Comparison of ENCODE assay signal across 19 cellular contexts in the genomic region with DNA sequence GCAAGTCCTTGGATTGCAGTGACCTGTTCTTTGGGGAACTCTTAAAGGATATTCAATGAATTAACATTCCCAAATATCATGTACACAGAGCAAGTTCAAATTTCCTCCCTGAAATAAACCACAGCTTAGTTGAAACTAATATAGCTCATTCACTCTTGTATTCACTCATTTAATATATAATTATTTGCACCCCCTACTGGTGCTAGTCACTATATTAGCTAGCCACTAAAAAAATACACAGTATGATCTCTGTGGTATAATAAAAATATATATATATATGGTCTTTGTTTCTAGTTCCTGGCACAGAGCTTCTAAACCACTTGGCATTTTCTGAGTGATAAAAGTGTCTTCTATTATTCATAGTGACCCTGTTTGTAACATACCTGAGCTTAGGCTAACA.
A peak's percentile ranks its signal among the peaks of the same experiment; 100 is the strongest.
DNase-seq lines count a peak whose midpoint lies in the region; ATAC-seq, FAIRE-seq and TF ChIP-seq lines count a peak whose summit lies in the region.
"Had no signal": no experiment of that assay in that cellular context is flagged by ENCODE, and none has a peak within 500 bp of the region (broad histone marks: within the 10 kb centered on the region; RNA-seq: fewer than 3 reads in every experiment).

No MANE protein-coding gene starts in this region.

- intact Hi-C loops in GM12878 (cut with micrococcal nuclease; ENCODE audit: unreplicated experiment) = no loop called here
- intact Hi-C loops in testis (cut with DNase I; ENCODE audit: low total_unique reads) = no loop called here
- intact Hi-C loops in naive thymus-derived CD4-positive, alpha-beta T cell (cut with micrococcal nuclease) = no loop called here

- peaks cover 0 to 3% (median 0%) of the 10 kb centered on the region in 11 donors for H3K9me3 Mint-ChIP-seq in naive thymus-derived CD4-positive, alpha-beta T cell
- H3K9me3 Mint-ChIP-seq: stimulated activated naive B cell treated with anti-CD40 and anti-IgM and Interleukin-4, amounts not matched to agents 10 μg/mL and 1 μg/mL and 100 μg/mL, for 72 hours had no signal

- H3K4me3 Mint-ChIP-seq in naive thymus-derived CD4-positive, alpha-beta T cell = no peak overlapping the region
- H3K4me3 Mint-ChIP-seq: activated naive CD8-positive, alpha-beta T cell; CD14-positive monocyte; stimulated activated naive B cell treated with anti-CD40 and anti-IgM and Interleukin-4, amounts not matched to agents 10 μg/mL and 1 μg/mL and 100 μg/mL, for 72 hours had no signal

- H3K27me3 ChIP-seq in Karpas-422 (ENCODE audit: low read length) = no peaks in the 10 kb centered on the region
- no peaks in the 10 kb centered on the region for H3K27me3 ChIP-seq in GM12878 (replicated peaks in 1 of 2; ENCODE audit: control insufficient read depth in 2 of 2, insufficient read depth in 2 of 2, low read length in 1 of 2)
- H3K27me3 ChIP-seq in hepatocyte = no peaks in the 10 kb centered on the region
- no peaks in the 10 kb centered on the region for H3K27me3 ChIP-seq in testis
- no peaks in the 10 kb centered on the region for H3K27me3 ChIP-seq in naive thymus-derived CD4-positive, alpha-beta T cell (ENCODE audit: control insufficient read depth in 2 of 2, insufficient read depth in 2 of 2, low read length in 2 of 2)
- H3K27me3 ChIP-seq: SJSA1, uterus had no signal

- H3K36me3 Mint-ChIP-seq in naive thymus-derived CD4-positive, alpha-beta T cell = peaks cover 0 to 4% (median 0%) of the 10 kb centered on the region in 5 donors
- H3K36me3 Mint-ChIP-seq: CD14-positive monocyte; stimulated activated naive B cell treated with anti-CD40 and anti-IgM and Interleukin-4, amounts not matched to agents 10 μg/mL and 1 μg/mL and 100 μg/mL, for 72 hours had no signal

- H3K4me3 ChIP-seq in Karpas-422 (ENCODE audit: low read length) (no peak overlapping the region), GM12878 (no peak overlapping the region), hepatocyte (no peak overlapping the region), testis (no peak overlapping the region)
- H3K4me3 ChIP-seq in naive thymus-derived CD4-positive, alpha-beta T cell (ENCODE audit: low read length) = no peak overlapping the region
- H3K4me3 ChIP-seq: SJSA1, uterus had no signal

- H4K20me1 ChIP-seq in Karpas-422 (ENCODE audit: insufficient read depth, low read depth, low read length) (no peaks in the 10 kb centered on the region), GM12878 (ENCODE audit: control insufficient read depth, insufficient read depth) (no peaks in the 10 kb centered on the region), hepatocyte (ENCODE audit: insufficient read depth, poor library complexity, severe bottlenecking) (no peaks in the 10 kb centered on the region)

- H3K9ac ChIP-seq in Karpas-422 (ENCODE audit: low read length) (no peak overlapping the region), GM12878 (ENCODE audit: control insufficient read depth, insufficient read depth, low read length) (no peak overlapping the region)
- H3K9ac ChIP-seq: parathyroid adenoma had no signal

- peak; percentile 52 for TF ChIP-seq CTCF in C4-2B (conservative IDR thresholded peaks at IDR 0.05)
- no peak for TF ChIP-seq CTCF in GM12878 (IDR thresholded peaks at IDR 0.05 in 2 of 3, conservative IDR thresholded peaks at IDR 0.05 in 1 of 3; ENCODE audit: control insufficient read depth in 2 of 3, extremely low read depth in 1 of 3, insufficient read depth in 1 of 3, low read depth in 3 of 3, low read length in 3 of 3)
- peak; percentile 18 for TF ChIP-seq CTCF in hepatocyte (IDR thresholded peaks at IDR 0.05; ENCODE audit: poor library complexity)
- no peak for TF ChIP-seq CTCF in testis (IDR thresholded peaks at IDR 0.05)

- CTCF ChIA-PET in GM12878 (lab: Yijun Ruan, JAX) = no interaction called here
- CTCF ChIA-PET in naive thymus-derived CD4-positive, alpha-beta T cell (lab: Charles Lee) = interaction anchor here (0.6 kb wide), 1 partner anchor 64 kb away, joined by 3 read pairs; no protein-coding TSS in a partner anchor

- POLR2A ChIA-PET in GM12878 (lab: Charles Lee) = no interaction called here
- POLR2A ChIA-PET in naive thymus-derived CD4-positive, alpha-beta T cell (lab: Charles Lee) = no interaction called here

- no peak for TF ChIP-seq EP300 in GM12878 (IDR thresholded peaks at IDR 0.05; ENCODE audit: borderline replicate concordance in 1 of 2, control insufficient read depth in 1 of 2, low read depth in 2 of 2, low read length in 2 of 2)

- H3K9me2 ChIP-seq in Karpas-422 (replicated peaks; ENCODE audit: insufficient read depth, low read length) (no peaks in the 10 kb centered on the region), hepatocyte (replicated peaks; ENCODE audit: insufficient read depth) (no peaks in the 10 kb centered on the region)

- H3K27ac Mint-ChIP-seq in naive thymus-derived CD4-positive, alpha-beta T cell = no peak overlapping the region
- H3K27ac Mint-ChIP-seq: activated naive CD8-positive, alpha-beta T cell; CD14-positive monocyte; stimulated activated naive B cell treated with anti-CD40 and anti-IgM and Interleukin-4, amounts not matched to agents 10 μg/mL and 1 μg/mL and 100 μg/mL, for 72 hours had no signal

- H3K36me3 ChIP-seq in Karpas-422 (ENCODE audit: insufficient read depth, low read length) (no peaks in the 10 kb centered on the region), GM12878 (ENCODE audit: control insufficient read depth in 2 of 2, insufficient read depth in 2 of 2, low read length in 1 of 2) (no peaks in the 10 kb centered on the region), hepatocyte (replicated peaks; ENCODE audit: insufficient read depth, low read depth) (no peaks in the 10 kb centered on the region), testis (ENCODE audit: low read depth, missing control alignments) (no peaks in the 10 kb centered on the region)
- H3K36me3 ChIP-seq in naive thymus-derived CD4-positive, alpha-beta T cell (ENCODE audit: control insufficient read depth in 2 of 3, insufficient read depth in 3 of 3, low read length in 3 of 3) = no peaks in the 10 kb centered on the region
- H3K36me3 ChIP-seq: SJSA1, uterus had no signal

- TF ChIP-seq RAD21 in GM12878 (IDR thresholded peaks at IDR 0.05; ENCODE audit: insufficient read depth, low read depth, low read length) = no peak

- TF ChIP-seq POLR2A in GM12878 (IDR thresholded peaks at IDR 0.05; ENCODE audit: low read depth, low read length) (no peak), testis (IDR thresholded peaks at IDR 0.05) (no peak)

- no peaks in the 10 kb centered on the region for H3K9me3 ChIP-seq in Karpas-422 (ENCODE audit: low read length)
- H3K9me3 ChIP-seq in GM12878 (replicated peaks; ENCODE audit: control insufficient read depth, insufficient read depth, low read length) = no peaks in the 10 kb centered on the region
- no peaks in the 10 kb centered on the region for H3K9me3 ChIP-seq in hepatocyte (ENCODE audit: low read depth)
- H3K9me3 ChIP-seq in testis = no peaks in the 10 kb centered on the region
- no peaks in the 10 kb centered on the region for H3K9me3 ChIP-seq in naive thymus-derived CD4-positive, alpha-beta T cell (ENCODE audit: control insufficient read depth in 2 of 3, low read length in 3 of 3)
- H3K9me3 ChIP-seq: SJSA1, uterus had no signal

- no peak for FAIRE-seq in GM12878 (lab: Jason Lieb, UNC)
- FAIRE-seq: GM12892, small intestine had no signal

- no peaks in the 10 kb centered on the region for H3K4me1 Mint-ChIP-seq in naive thymus-derived CD4-positive, alpha-beta T cell
- H3K4me1 Mint-ChIP-seq: CD14-positive monocyte; stimulated activated naive B cell treated with anti-CD40 and anti-IgM and Interleukin-4, amounts not matched to agents 10 μg/mL and 1 μg/mL and 100 μg/mL, for 72 hours had no signal

- ATAC-seq in GM12878 = peak; percentile 51; the same call in 1 of the 3 replicates
- no peak for ATAC-seq in naive thymus-derived CD4-positive, alpha-beta T cell
- ATAC-seq: stimulated activated naive B cell treated with anti-CD40 and anti-IgM and Interleukin-4, amounts not matched to agents 10 μg/mL and 1 μg/mL and 100 μg/mL, for 72 hours had no signal

- H3K27ac ChIP-seq in C4-2B (no peak overlapping the region), Karpas-422 (ENCODE audit: low read length) (no peak overlapping the region), GM12878 (ENCODE audit: control insufficient read depth, insufficient read depth) (no peak overlapping the region), hepatocyte (no peak overlapping the region), testis (no peak overlapping the region)
- H3K27ac ChIP-seq in naive thymus-derived CD4-positive, alpha-beta T cell (ENCODE audit: low read depth, low read length) = no peak overlapping the region
- H3K27ac ChIP-seq: parathyroid adenoma, SJSA1, uterus had no signal

- BruUV-seq in GM12878 (replicated peaks; lab: Mats Ljungman, UMichigan) = no TSS peak

- DNase-seq in Karpas-422 (peak; percentile 44), GM12878 (ENCODE audit: low read depth, low spot score) (no peak), hepatocyte (ENCODE audit: low spot score) (no peak), testis (no peak), iPS-NIHi7 (ENCODE audit: extremely low spot score) (no peak), NCI-H2171 treated with DMSO at 0.1 percent for 48 hours (lab: John Stamatoyannopoulos, UW) (no peak)
- DNase-seq in naive thymus-derived CD4-positive, alpha-beta T cell = no peak
- DNase-seq: activated T-cell treated with anti-CD3 and anti-CD28 coated beads, Interleukin-2, amount 50 U/mL, for 1 hour; caudate nucleus; hippocampal formation; small intestine; stimulated activated naive B cell treated with anti-CD40 and anti-IgM and Interleukin-4, amounts not matched to agents 10 μg/mL and 1 μg/mL and 100 μg/mL, for 72 hours; uterus had no signal

- in situ Hi-C loops in GM12878 (cut with MboI) = no loop called here

- H3K4me1 ChIP-seq in Karpas-422 (ENCODE audit: low read length) (no peaks in the 10 kb centered on the region), GM12878 (ENCODE audit: control insufficient read depth, insufficient read depth, low read length) (no peaks in the 10 kb centered on the region), hepatocyte (ENCODE audit: insufficient read depth) (no peaks in the 10 kb centered on the region), testis (no peaks in the 10 kb centered on the region)
- H3K4me1 ChIP-seq in naive thymus-derived CD4-positive, alpha-beta T cell (ENCODE audit: control insufficient read depth in 2 of 2, insufficient read depth in 2 of 2, low read length in 2 of 2) = no peaks in the 10 kb centered on the region
- H3K4me1 ChIP-seq: parathyroid adenoma, uterus had no signal

- no peaks in the 10 kb centered on the region for H3K79me2 ChIP-seq in Karpas-422 (ENCODE audit: low read length)
- H3K79me2 ChIP-seq in GM12878 (ENCODE audit: control insufficient read depth, insufficient read depth, low read length) = no peaks in the 10 kb centered on the region
- no peaks in the 10 kb centered on the region for H3K79me2 ChIP-seq in hepatocyte
- H3K79me2 ChIP-seq: parathyroid adenoma had no signal

- no peak overlapping the region for H3K4me2 ChIP-seq in Karpas-422 (ENCODE audit: low read depth, low read length, poor library complexity, severe bottlenecking)
- no peak overlapping the region for H3K4me2 ChIP-seq in GM12878 (ENCODE audit: control insufficient read depth, insufficient read depth)
- no peak overlapping the region for H3K4me2 ChIP-seq in hepatocyte

- SMC1A ChIA-PET in GM12878 (lab: Charles Lee; ENCODE audit: uncharacterized antibody, unreplicated experiment) = interaction anchor here (1.0 to 1.5 kb wide), 2 partner anchors 14 to 432 kb away, joined by 3 to 5 read pairs; no protein-coding TSS in a partner anchor

- no peaks in the 10 kb centered on the region for H3K27me3 Mint-ChIP-seq in naive thymus-derived CD4-positive, alpha-beta T cell
- H3K27me3 Mint-ChIP-seq: activated naive CD8-positive, alpha-beta T cell had no signal

- H2AFZ ChIP-seq in Karpas-422 (ENCODE audit: low read length) = no peak overlapping the region
- no peak overlapping the region for H2AFZ ChIP-seq in GM12878 (ENCODE audit: control insufficient read depth, low read depth, low read length)
- H2AFZ ChIP-seq in hepatocyte = no peak overlapping the region
- H2AFZ ChIP-seq: parathyroid adenoma had no signal

- RAD21 ChIA-PET in GM12878 (lab: Charles Lee; ENCODE audit: unreplicated experiment) = interaction anchor here (1.0 kb wide), 1 partner anchor 192 kb away, joined by 3 read pairs; no protein-coding TSS in a partner anchor

Comparison
In these comparisons a context has a peak if more than half of its experiments do, and no peak if none do; other contexts are left out.
1. CTCF ChIP-seq: peak in C4-2B (single experiment) and hepatocyte (single experiment); none in GM12878 (0 of 3) and testis (0 of 3).